Comparison of ENCODE assay signal across 13 cellular contexts in genomic region chr2:10538224-10538894, GRCh38.
DNase-seq lines count a peak whose midpoint lies in the region; ATAC-seq and FAIRE-seq lines count a peak whose summit lies in the region.
"Had no signal": no experiment of that assay in that cellular context is flagged by ENCODE, and none has a peak within 500 bp of the region (broad histone marks: within the 10 kb centered on the region; RNA-seq: fewer than 3 reads in every experiment).

No MANE protein-coding gene starts in this region.

- no peak overlapping the region for H3K4me3 ChIP-seq in adipocyte (ENCODE audit: low read length)
- H3K4me3 ChIP-seq: gastroesophageal sphincter, pancreas had no signal

- peaks cover 10% of the 10 kb centered on the region for H3K27me3 ChIP-seq in adipocyte (replicated peaks; ENCODE audit: control insufficient read depth, insufficient read depth, low read length)
- H3K27me3 ChIP-seq: gastroesophageal sphincter, pancreas had no signal

- no peak overlapping the region for H3K9ac ChIP-seq in adipocyte (ENCODE audit: low read length)
- H3K9ac ChIP-seq: KMS-11 had no signal

- ATAC-seq in GM21367 (IDR thresholded peaks at IDR 0.05; ENCODE audit: unreplicated experiment) = no peak
- ATAC-seq: gastroesophageal sphincter, pancreas had no signal

- FAIRE-seq in HTR-8/SVneo (lab: Jason Lieb, UNC) = no peak
- FAIRE-seq: pancreas had no signal

- DNase-seq in EL = peak; percentile 78
- DNase-seq in HTR-8/SVneo (ENCODE audit: insufficient read length, low spot score) = peak; percentile 61
- peak; percentile 22 for DNase-seq in adipocyte (ENCODE audit: low read depth)
- DNase-seq in kidney glomerular epithelial cell (lab: John Stamatoyannopoulos, UW) = peak; percentile 64
- DNase-seq in NCI-H2029 treated with DMSO at 0.1 percent for 48 hours (lab: John Stamatoyannopoulos, UW) = no peak
- no peak for DNase-seq in epidermal melanocyte (ENCODE audit: insufficient read length, low spot score)
- DNase-seq: DMS79; NCI-H510A treated with DMSO at 0.1 percent for 48 hours; pancreas; stimulated activated CD4-positive, alpha-beta T cell treated with anti-CD3 and anti-CD28 coated beads, Interleukin-2, amount 100 ng/mL, for 48 hours had no signal

- no peaks in the 10 kb centered on the region for H3K9me3 ChIP-seq in adipocyte (ENCODE audit: control insufficient read depth, low read length)
- H3K9me3 ChIP-seq: gastroesophageal sphincter, pancreas had no signal

- no peaks in the 10 kb centered on the region for H3K4me1 ChIP-seq in adipocyte (ENCODE audit: control insufficient read depth, insufficient read depth, low read length)
- H3K4me1 ChIP-seq: gastroesophageal sphincter, pancreas had no signal

- H3K36me3 ChIP-seq in adipocyte (ENCODE audit: control insufficient read depth, insufficient read depth, low read length, severe bottlenecking) = no peaks in the 10 kb centered on the region
- H3K36me3 ChIP-seq: gastroesophageal sphincter, pancreas had no signal

Comparison
In these comparisons a context has a peak if more than half of its experiments do, and no peak if none do; other contexts are left out.
1. DNase-seq: peak in EL (single experiment), HTR-8/SVneo (single experiment), adipocyte (single experiment) and kidney glomerular epithelial cell (single experiment); none in NCI-H2029 treated with DMSO at 0.1 percent for 48 hours (single experiment) and epidermal melanocyte (single experiment).